Comparison of ENCODE assay signal across 18 cellular contexts in genomic region chr10:21514808-21515580, GRCh38. TPM values are rescaled to one million over a fixed set of nuclear protein-coding genes. Genes with fewer than 3 reads are reported as not detected.
DNase-seq lines count a peak whose midpoint lies in the region; ATAC-seq, FAIRE-seq and TF ChIP-seq lines count a peak whose summit lies in the region.
"Had no signal": no experiment of that assay in that cellular context is flagged by ENCODE, and none has a peak within 500 bp of the region (broad histone marks: within the 10 kb centered on the region; RNA-seq: fewer than 3 reads in every experiment).

No MANE protein-coding gene starts in this region.

- H3K56ac ChIP-seq in H1 (replicated peaks; ENCODE audit: insufficient read length, low read depth, low read length), result no peak overlapping the region

- peaks cover 26% of the 10 kb centered on the region for H3K23me2 ChIP-seq in H1 (ENCODE audit: low read depth, low read length)

- TF ChIP-seq CTCF in A549 (IDR thresholded peaks at IDR 0.05) (no peak), H1 (IDR thresholded peaks at IDR 0.05; ENCODE audit: control extremely low read depth in 1 of 3, insufficient read depth in 1 of 3, low read depth in 1 of 3, low read length in 3 of 3) (no peak), mesothelial cell of epicardium (IDR thresholded peaks at IDR 0.05; ENCODE audit: unreplicated experiment) (no peak), MM.1S (IDR thresholded peaks at IDR 0.05; ENCODE audit: low read length) (no peak)

- peak overlapping the region; percentile 14 for H2BK120ac ChIP-seq in H1 (replicated peaks; ENCODE audit: low read depth, low read length)

- peak overlapping the region in 1 of 2 experiments; percentile 94; a peak in 2 of 6 replicates for H3K27ac ChIP-seq in A549
- H3K27ac ChIP-seq in HUES48 (ENCODE audit: low read depth, low read length), result peak overlapping the region; percentile 81
- no peak overlapping the region for H3K27ac ChIP-seq in H1 (ENCODE audit: low read depth, low read length)
- H3K27ac ChIP-seq in MM.1S (ENCODE audit: low read length), result no peak overlapping the region
- H3K27ac ChIP-seq: BLaER1, SJSA1 had no signal

- peak overlapping the region; percentile 96 for H3K27ac Mint-ChIP-seq in mesothelial cell of epicardium
- H3K27ac Mint-ChIP-seq: activated CD4-positive, alpha-beta memory T cell treated with anti-CD3 and anti-CD28 coated beads for 36 hours; dendritic cell treated with granulocyte-macrophage colony-stimulating factor and Interleukin-4, amounts not matched to agents 40 ng/mL and 50 ng/mL, for 4 days; stimulated activated naive CD8-positive, alpha-beta T cell treated with anti-CD3 and anti-CD28 coated beads, Interleukin-15, Interleukin-2, amounts not matched to agents 100 ng/mL and 50 ng/mL, for 24 hours had no signal

- no peaks in the 10 kb centered on the region for H3K9me2 ChIP-seq in MM.1S (replicated peaks; ENCODE audit: insufficient read depth, low read length)

- no peak overlapping the region for H2BK15ac ChIP-seq in H1 (ENCODE audit: low read length)

- H3K14ac ChIP-seq in H1 (ENCODE audit: insufficient read length), result no peak overlapping the region

- H3K27me3 ChIP-seq in HUES48 (ENCODE audit: control insufficient read depth, insufficient read depth, low read length), result peaks cover 49% of the 10 kb centered on the region
- no peaks in the 10 kb centered on the region; a peak in 2 of 7 replicates for H3K27me3 ChIP-seq in H1 (replicated peaks in 1 of 4; ENCODE audit: control insufficient read depth in 3 of 4, extremely low read depth in 1 of 4, insufficient read depth in 3 of 4, low read length in 3 of 4)
- peaks cover 18% of the 10 kb centered on the region for H3K27me3 ChIP-seq in MM.1S (replicated peaks; ENCODE audit: insufficient read depth, low read length)
- H3K27me3 ChIP-seq: SJSA1 had no signal

- peak overlapping the region; percentile 71; the same call in 1 of the 2 replicates for H2BK12ac ChIP-seq in H1 (ENCODE audit: low read depth, low read length)

- no peaks in the 10 kb centered on the region for H3K36me3 Mint-ChIP-seq in mesothelial cell of epicardium
- H3K36me3 Mint-ChIP-seq: activated CD4-positive, alpha-beta memory T cell treated with anti-CD3 and anti-CD28 coated beads for 36 hours; naive B cell had no signal

- POLR2A ChIA-PET in A549 (lab: Yijun Ruan, JAX) (interaction anchor here (2.0 kb wide), 2 partner anchors 10 to 19 kb away, joined by 16 to 22 read pairs; partner anchors contain the start of gene SKIDA1), H1 (lab: Charles Lee; ENCODE audit: partially characterized antibody) (interaction anchor here (0.5 to 17.3 kb wide), 5 partner anchors 8 to 77 kb away, joined by 3 to 352 read pairs (median 3); partner anchors contain the start of gene SKIDA1)

- DNase-seq in A549 (ENCODE audit: low read depth in 1 of 2, low spot score in 1 of 2), result no peak
- no peak for DNase-seq in H1 (ENCODE audit: low read depth in 1 of 2, low spot score in 2 of 2)
- DNase-seq in mesothelial cell of epicardium (ENCODE audit: low spot score in 2 of 2, unreplicated experiment in 2 of 2), result no peak
- no peak for DNase-seq in MM.1S
- DNase-seq: activated CD4-positive, alpha-beta memory T cell treated with anti-CD3 and anti-CD28 coated beads for 36 hours; activated naive CD4-positive, alpha-beta T cell treated with Interleukin-2 at 50 U/mL for 16 hours; naive B cell; NCI-H446 treated with DMSO at 0.1 percent for 48 hours; stimulated activated CD4-positive, alpha-beta T cell treated with anti-CD3 and anti-CD28 coated beads, Interleukin-1b, Interleukin-23, amount 100 ng/mL, for 48 hours had no signal

- no peak overlapping the region for H2BK5ac ChIP-seq in H1 (ENCODE audit: low read depth, low read length)

- H3K18ac ChIP-seq in H1 (ENCODE audit: extremely low read depth, low read length), result peak overlapping the region; percentile 79; the same call in 1 of the 2 replicates

- no peak overlapping the region for H3K23ac ChIP-seq in H1 (ENCODE audit: insufficient read length)

- H3K9me3 Mint-ChIP-seq in mesothelial cell of epicardium, result no peaks in the 10 kb centered on the region
- H3K9me3 Mint-ChIP-seq: activated CD4-positive, alpha-beta memory T cell treated with anti-CD3 and anti-CD28 coated beads for 36 hours; dendritic cell treated with granulocyte-macrophage colony-stimulating factor and Interleukin-4, amounts not matched to agents 40 ng/mL and 50 ng/mL, for 4 days; stimulated activated naive CD8-positive, alpha-beta T cell treated with anti-CD3 and anti-CD28 coated beads, Interleukin-15, Interleukin-2, amounts not matched to agents 100 ng/mL and 50 ng/mL, for 24 hours had no signal

- no peak overlapping the region for H2AK5ac ChIP-seq in H1 (ENCODE audit: low read depth, low read length)

- no peak overlapping the region for H2BK20ac ChIP-seq in H1 (ENCODE audit: low read length)

- peaks cover 74% of the 10 kb centered on the region for H3K4me1 Mint-ChIP-seq in mesothelial cell of epicardium

- FAIRE-seq in A549 (lab: Jason Lieb, UNC) (no peak), H1 (lab: Jason Lieb, UNC) (no peak)

- CTCF ChIA-PET in A549 (lab: Yijun Ruan, JAX), result interaction anchor here (0.6 to 3.1 kb wide), 8 partner anchors 11 to 245 kb away, joined by 4 to 22 read pairs (median 4); no protein-coding TSS in a partner anchor
- CTCF ChIA-PET in H1 (lab: Charles Lee; ENCODE audit: partially characterized antibody), result interaction anchor here (0.8 to 4.2 kb wide), 7 partner anchors 10 to 237 kb away, joined by 3 to 24 read pairs (median 6); partner anchors contain the start of gene SKIDA1

- TF ChIP-seq RAD21 in A549 (conservative IDR thresholded peaks at IDR 0.05 in 1 of 2, IDR thresholded peaks at IDR 0.05 in 1 of 2) (no peak), H1 (IDR thresholded peaks at IDR 0.05 in 1 of 2, conservative IDR thresholded peaks at IDR 0.05 in 1 of 2; ENCODE audit: low read depth in 2 of 2, low read length in 2 of 2) (no peak)

- peaks cover 0 to 60% of the 10 kb centered on the region in 2 experiments; a peak in 3 of 4 replicates for H3K79me2 ChIP-seq in H1 (ENCODE audit: control insufficient read depth in 1 of 2, insufficient read depth in 2 of 2, low read length in 2 of 2)
- H3K79me2 ChIP-seq in MM.1S (ENCODE audit: low read length), result no peaks in the 10 kb centered on the region

- H3K4me3 Mint-ChIP-seq in mesothelial cell of epicardium, result peak overlapping the region; percentile 83
- H3K4me3 Mint-ChIP-seq: dendritic cell treated with granulocyte-macrophage colony-stimulating factor and Interleukin-4, amounts not matched to agents 40 ng/mL and 50 ng/mL, for 4 days had no signal

- peaks cover 15% of the 10 kb centered on the region; the same call in 1 of the 2 replicates for H3F3A ChIP-seq in MM.1S (ENCODE audit: insufficient read depth, low read length)

- H4K91ac ChIP-seq in H1 (replicated peaks; ENCODE audit: insufficient read length, low read length), result no peak overlapping the region

- TF ChIP-seq EP300 in A549 (IDR thresholded peaks at IDR 0.05) (no peak), H1 (IDR thresholded peaks at IDR 0.05; ENCODE audit: borderline replicate concordance in 1 of 2, low read depth in 2 of 2, low read length in 2 of 2) (no peak)

- no peaks in the 10 kb centered on the region for H3K27me3 Mint-ChIP-seq in mesothelial cell of epicardium (ENCODE audit: low read depth)

- H3K4me3 ChIP-seq in A549 (no peak overlapping the region), HUES48 (ENCODE audit: low read depth, low read length) (peak overlapping the region; percentile 82), H1 (ENCODE audit: extremely low read depth in 1 of 4, insufficient read depth in 2 of 4, low read depth in 3 of 4, low read length in 4 of 4) (peak overlapping the region; percentile 66 to 90 (median 80)), MM.1S (ENCODE audit: low read length) (no peak overlapping the region)
- H3K4me3 ChIP-seq: BLaER1 had no signal

- H4K8ac ChIP-seq in H1 (ENCODE audit: extremely low read depth, insufficient read depth, low read length), result no peak overlapping the region

- H3K79me1 ChIP-seq in H1 (ENCODE audit: low read depth, low read length), result no peaks in the 10 kb centered on the region

- H3K4me2 ChIP-seq in A549 (peak overlapping the region; percentile 92), H1 (ENCODE audit: insufficient read depth in 1 of 2, low read depth in 2 of 2, low read length in 2 of 2) (peak overlapping the region; percentile 96 to 100), MM.1S (ENCODE audit: low read depth, low read length) (no peak overlapping the region)
- H3K4me2 ChIP-seq: BLaER1 had no signal

- no peak overlapping the region for H3K4ac ChIP-seq in H1 (replicated peaks; ENCODE audit: insufficient read length, low read depth, low read length)

- H3K9me3 ChIP-seq in A549, result no peaks in the 10 kb centered on the region
- H3K9me3 ChIP-seq in HUES48 (ENCODE audit: control insufficient read depth, insufficient read depth, low read length), result no peaks in the 10 kb centered on the region
- H3K9me3 ChIP-seq in H1 (ENCODE audit: insufficient read depth in 2 of 2, low read depth in 1 of 2, low read length in 1 of 2), result no peaks in the 10 kb centered on the region
- no peaks in the 10 kb centered on the region for H3K9me3 ChIP-seq in MM.1S (replicated peaks; ENCODE audit: insufficient read depth, low read length)
- H3K9me3 ChIP-seq: SJSA1 had no signal

- WGBS in A549 (ENCODE audit: missing lambda C conversion rate), result 87% methylated on average over 13 of the region's 13 CpGs
- WGBS in H1 (ENCODE audit: extremely low coverage in 1 of 2, insufficient coverage in 1 of 2, insufficient read length in 1 of 2, insufficient replicate concordance in 2 of 2, low coverage in 1 of 2, low lambda C conversion rate in 2 of 2, missing lambda C conversion rate in 1 of 2), 2 experiments, result 2% methylated on average over 13 of the region's 13 CpGs; no CpG with 5 or more reads in 1 of the 2 experiments

- TF ChIP-seq POLR2A in A549 (IDR thresholded peaks at IDR 0.05; ENCODE audit: low read length) (no peak), H1 (IDR thresholded peaks at IDR 0.05; ENCODE audit: control extremely low read depth in 1 of 2, low read depth in 2 of 2, low read length in 2 of 2) (no peak)

- H2AFZ ChIP-seq in H1 (ENCODE audit: low read length) (no peak overlapping the region), MM.1S (ENCODE audit: low read length) (no peak overlapping the region)

- H3K36me3 ChIP-seq in HUES48 (ENCODE audit: control insufficient read depth, insufficient read depth, low read length), result no peaks in the 10 kb centered on the region
- no peaks in the 10 kb centered on the region for H3K36me3 ChIP-seq in H1 (ENCODE audit: control insufficient read depth in 2 of 4, insufficient read depth in 4 of 4, low read length in 3 of 4)
- H3K36me3 ChIP-seq in MM.1S (replicated peaks; ENCODE audit: insufficient read depth, low read length), result no peaks in the 10 kb centered on the region
- H3K36me3 ChIP-seq: BLaER1, SJSA1 had no signal

- H4K5ac ChIP-seq in H1 (ENCODE audit: insufficient read length, low read depth, low read length), result no peak overlapping the region

- H4K20me1 ChIP-seq in H1 (replicated peaks in 1 of 2; ENCODE audit: control insufficient read depth in 1 of 2, insufficient read depth in 2 of 2, low read length in 2 of 2) (peaks cover 0 to 2% of the 10 kb centered on the region in 2 experiments), MM.1S (ENCODE audit: insufficient read depth, low read length) (no peaks in the 10 kb centered on the region)

- H3K4me1 ChIP-seq in A549 (peaks cover 62% of the 10 kb centered on the region), HUES48 (ENCODE audit: control insufficient read depth, insufficient read depth, low read length) (peaks cover 74% of the 10 kb centered on the region), H1 (replicated peaks in 1 of 4; ENCODE audit: control insufficient read depth in 3 of 4, insufficient read depth in 4 of 4, low read length in 3 of 4) (peaks cover 5 to 29% (median 19%) of the 10 kb centered on the region in 4 experiments; a peak in 5 of 7 replicates), MM.1S (ENCODE audit: low read length) (0 out of 2 replicates have a peak, but pooled peaks cover 4% of the 10 kb centered on the region)

- ATAC-seq in A549 (no peak), GM21526 (IDR thresholded peaks at IDR 0.05; ENCODE audit: low FRiP score, unreplicated experiment) (no peak), GM18511 (IDR thresholded peaks at IDR 0.05; ENCODE audit: unreplicated experiment) (no peak), GM19452 (IDR thresholded peaks at IDR 0.05; ENCODE audit: unreplicated experiment) (no peak)
- ATAC-seq: HCT116 had no signal

- H3K9ac ChIP-seq in HUES48 (ENCODE audit: low read depth, low read length) (no peak overlapping the region; the same call in 1 of the 2 replicates), H1 (replicated peaks in 1 of 4; ENCODE audit: extremely low read depth in 1 of 4, low read depth in 3 of 4, low read length in 3 of 4) (peak overlapping the region in 2 of 4 experiments; percentile 28 to 70; a peak in 2 of 7 replicates), MM.1S (ENCODE audit: low read length) (no peak overlapping the region)
- H3K9ac ChIP-seq: BLaER1 had no signal

RNA-seq across cellular contexts. Expression of gene SKIDA1, which starts 10.5 kb away (rescaled TPM):
- polyA plus RNA-seq in A549 (2011; rRNA removed) (0.87 and 1.0 TPM in 2 replicates), A549 (2017; fragmentation: RNase III; extraction: RNeasy Plus Mini Kit Qiagen cat#74134 plus additional on column Dnase treatment) (3.5 to 4.2 TPM (median 4.1 TPM) in 3 replicates), H1 (2011; rRNA removed) (1.5 and 2.2 TPM in 2 replicates)
- polyA plus RNA-seq in A549 (2012; cell fraction: cytosol; rRNA removed), result 0.54 and 0.60 TPM in 2 replicates
- polyA plus RNA-seq in A549 (2012; cell fraction: nucleus; rRNA removed), result 0.48 and 0.60 TPM in 2 replicates
- polyA minus RNA-seq in A549 (2011; rRNA and poly(A)+ RNA removed), result 1.2 and 1.4 TPM in 2 replicates
- 8.0 and 8.2 TPM in 2 replicates for total RNA-seq in H1 (2021; fragmentation: NEBNext Ultra II Directional; extraction: Animal tissue kit (Norgen Biotek cat#: 25700))
- 2.5 TPM for polyA plus RNA-seq in H1 (2011; cell fraction: cytosol; rRNA removed)
- polyA plus RNA-seq in H1 (2011; cell fraction: nucleus; rRNA removed), result 2.5 TPM
- polyA plus RNA-seq in H1 (2012, experiment 1 of 2), result 4.3 to 6.0 TPM (median 4.5 TPM) in 4 replicates
- 1.7 TPM for polyA plus RNA-seq in H1 (2012, experiment 2 of 2)
- polyA plus RNA-seq in H1 (2013, experiment 1 of 2), result 2.1 TPM
- polyA plus RNA-seq in H1 (2013, experiment 2 of 2), result 1.8 TPM
- polyA minus RNA-seq in H1 (2011; rRNA and poly(A)+ RNA removed), result 3.4 and 4.2 TPM in 2 replicates
- 5.3 TPM for polyA minus RNA-seq in H1 (2011; cell fraction: cytosol; rRNA and poly(A)+ RNA removed)
- polyA minus RNA-seq in H1 (2011; cell fraction: nucleus; rRNA and poly(A)+ RNA removed), result 4.9 TPM
- total RNA-seq in mesothelial cell of epicardium, result 9.7 to 10.4 TPM (median 9.7 TPM) in 3 replicates

RNA-seq across cellular contexts. Expression of gene MLLT10, which starts 19.0 kb away (rescaled TPM):
- 54.1 and 55.5 TPM in 2 replicates for polyA plus RNA-seq in A549 (2011; rRNA removed)
- polyA plus RNA-seq in A549 (2012; cell fraction: cytosol; rRNA removed), result 28.8 and 31.8 TPM in 2 replicates
- 26.3 and 38.8 TPM in 2 replicates for polyA plus RNA-seq in A549 (2012; cell fraction: nucleus; rRNA removed)
- polyA plus RNA-seq in A549 (2017; fragmentation: RNase III; extraction: RNeasy Plus Mini Kit Qiagen cat#74134 plus additional on column Dnase treatment), result 35.3 to 41.7 TPM (median 38.9 TPM) in 3 replicates
- polyA minus RNA-seq in A549 (2011; rRNA and poly(A)+ RNA removed), result 65.1 and 116 TPM in 2 replicates
- 53.1 and 56.9 TPM in 2 replicates for total RNA-seq in H1 (2021; fragmentation: NEBNext Ultra II Directional; extraction: Animal tissue kit (Norgen Biotek cat#: 25700))
- polyA plus RNA-seq in H1 (2011; rRNA removed), result 36.1 and 62.1 TPM in 2 replicates
- polyA plus RNA-seq in H1 (2011; cell fraction: cytosol; rRNA removed), result 51.8 TPM
- polyA plus RNA-seq in H1 (2011; cell fraction: nucleus; rRNA removed), result 65.3 TPM
- polyA plus RNA-seq in H1 (2012, experiment 1 of 2), result 34.7 to 47.4 TPM (median 38.7 TPM) in 4 replicates
- polyA plus RNA-seq in H1 (2012, experiment 2 of 2), result 7.2 TPM
- polyA plus RNA-seq in H1 (2013, experiment 1 of 2), result 28.1 TPM
- polyA plus RNA-seq in H1 (2013, experiment 2 of 2), result 31.0 TPM
- 123 and 154 TPM in 2 replicates for polyA minus RNA-seq in H1 (2011; rRNA and poly(A)+ RNA removed)
- 34.3 TPM for polyA minus RNA-seq in H1 (2011; cell fraction: cytosol; rRNA and poly(A)+ RNA removed)
- polyA minus RNA-seq in H1 (2011; cell fraction: nucleus; rRNA and poly(A)+ RNA removed), result 116 TPM
- total RNA-seq in mesothelial cell of epicardium, result 56.1 to 64.4 TPM (median 62.5 TPM) in 3 replicates

Comparison
In these comparisons a context has a peak if more than half of its experiments do, and no peak if none do; other contexts are left out.
1. H3K4me3 ChIP-seq: peak in HUES48 (single experiment) and H1 (4 of 4); none in A549 (single experiment) and MM.1S (single experiment).